In the genomic region with DNA sequence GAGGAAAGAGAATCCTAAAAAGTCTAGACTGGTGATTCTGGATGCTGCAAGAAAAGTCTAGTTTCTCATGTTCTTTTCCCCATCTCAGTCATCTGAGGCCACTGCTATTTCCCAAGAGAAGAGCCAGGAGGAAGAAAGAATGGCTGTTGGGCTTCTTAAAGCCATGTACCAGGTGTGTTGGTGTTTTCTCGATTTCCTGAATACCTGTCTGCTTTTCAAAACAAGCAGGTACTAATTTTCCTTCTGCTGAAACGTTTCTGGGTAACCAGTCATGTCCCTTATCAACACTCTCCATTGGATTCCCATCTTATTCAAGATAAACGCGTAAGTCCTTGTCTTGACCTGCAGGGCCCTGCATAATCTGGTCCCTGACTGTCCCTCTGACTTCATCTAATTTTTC, we compare ENCODE assay signal across 9 cellular contexts. TPM values are rescaled to one million over a fixed set of nuclear protein-coding genes. Genes with fewer than 3 reads are reported as not detected.
DNase-seq lines count a peak whose midpoint lies in the region; ATAC-seq and TF ChIP-seq lines count a peak whose summit lies in the region.
"Had no signal": no experiment of that assay in that cellular context is flagged by ENCODE, and none has a peak within 500 bp of the region (broad histone marks: within the 10 kb centered on the region; RNA-seq: fewer than 3 reads in every experiment).

No MANE protein-coding gene starts in this region.

- no peaks in the 10 kb centered on the region for H3K27me3 Mint-ChIP-seq in activated CD8-positive, alpha-beta memory T cell treated with anti-CD3 and anti-CD28 coated beads, Interleukin-2, amount 10 ng/mL, durations not matched to agents 7 days and 5 days
- no peaks in the 10 kb centered on the region for H3K27me3 Mint-ChIP-seq in WTC11 (ENCODE audit: low read depth)
- no peaks in the 10 kb centered on the region for H3K27me3 Mint-ChIP-seq in stimulated activated naive B cell treated with anti-CD40 and anti-IgM and Interleukin-4, amounts not matched to agents 10 μg/mL and 1 μg/mL and 100 μg/mL, for 72 hours

- peaks cover under 1% of the 10 kb centered on the region for H3K9me3 Mint-ChIP-seq in activated CD8-positive, alpha-beta memory T cell treated with anti-CD3 and anti-CD28 coated beads, Interleukin-2, amount 10 ng/mL, durations not matched to agents 7 days and 5 days (ENCODE audit: low read depth)
- H3K9me3 Mint-ChIP-seq in WTC11 = no peaks in the 10 kb centered on the region
- peaks cover 5 to 6% of the 10 kb centered on the region in 2 donors for H3K9me3 Mint-ChIP-seq in stimulated activated naive B cell treated with anti-CD40 and anti-IgM and Interleukin-4, amounts not matched to agents 10 μg/mL and 1 μg/mL and 100 μg/mL, for 72 hours

- H2AFZ ChIP-seq in hepatocyte = peak overlapping the region; percentile 94

- peaks cover 31% of the 10 kb centered on the region for H3K4me1 Mint-ChIP-seq in activated CD8-positive, alpha-beta memory T cell treated with anti-CD3 and anti-CD28 coated beads, Interleukin-2, amount 10 ng/mL, durations not matched to agents 7 days and 5 days
- peaks cover 14% of the 10 kb centered on the region for H3K4me1 Mint-ChIP-seq in WTC11
- peaks cover 22% of the 10 kb centered on the region in 2 donors for H3K4me1 Mint-ChIP-seq in stimulated activated naive B cell treated with anti-CD40 and anti-IgM and Interleukin-4, amounts not matched to agents 10 μg/mL and 1 μg/mL and 100 μg/mL, for 72 hours

- CTCF ChIA-PET in activated CD8-positive, alpha-beta memory T cell treated with anti-CD3 and anti-CD28 coated beads, Interleukin-2, amount 10 ng/mL, durations not matched to agents 7 days and 5 days (lab: Charles Lee) = interaction anchor here (1.1 kb wide), 1 partner anchor 168 kb away, joined by 3 read pairs; no protein-coding TSS in a partner anchor
- CTCF ChIA-PET in WTC11 (lab: Charles Lee) = no interaction called here

- no peak for ATAC-seq in activated CD8-positive, alpha-beta memory T cell treated with anti-CD3 and anti-CD28 coated beads, Interleukin-2, amount 10 ng/mL, durations not matched to agents 7 days and 5 days
- ATAC-seq in WTC11 = no peak
- no peak for ATAC-seq in stimulated activated naive B cell treated with anti-CD40 and anti-IgM and Interleukin-4, amounts not matched to agents 10 μg/mL and 1 μg/mL and 100 μg/mL, for 72 hours (replicated peaks)
- no peak for ATAC-seq in HG03442 (IDR thresholded peaks at IDR 0.05; ENCODE audit: unreplicated experiment)

- no peaks in the 10 kb centered on the region for H3K9me2 ChIP-seq in hepatocyte (replicated peaks; ENCODE audit: insufficient read depth)

- peak overlapping the region; percentile 94 for H3K27ac Mint-ChIP-seq in activated CD8-positive, alpha-beta memory T cell treated with anti-CD3 and anti-CD28 coated beads, Interleukin-2, amount 10 ng/mL, durations not matched to agents 7 days and 5 days
- H3K27ac Mint-ChIP-seq in WTC11 = no peak overlapping the region
- no peak overlapping the region for H3K27ac Mint-ChIP-seq in stimulated activated naive B cell treated with anti-CD40 and anti-IgM and Interleukin-4, amounts not matched to agents 10 μg/mL and 1 μg/mL and 100 μg/mL, for 72 hours

- H3K27ac ChIP-seq in hepatocyte = no peak overlapping the region

- H3K79me2 ChIP-seq in hepatocyte = peaks cover 43% of the 10 kb centered on the region

- peak overlapping the region; percentile 94 for H3K4me3 Mint-ChIP-seq in activated CD8-positive, alpha-beta memory T cell treated with anti-CD3 and anti-CD28 coated beads, Interleukin-2, amount 10 ng/mL, durations not matched to agents 7 days and 5 days
- peak overlapping the region; percentile 98 for H3K4me3 Mint-ChIP-seq in WTC11
- peak overlapping the region; percentile 84 to 100 for H3K4me3 Mint-ChIP-seq in stimulated activated naive B cell treated with anti-CD40 and anti-IgM and Interleukin-4, amounts not matched to agents 10 μg/mL and 1 μg/mL and 100 μg/mL, for 72 hours

- H3K4me3 ChIP-seq in hepatocyte = peak overlapping the region; percentile 86

- WGBS in hepatocyte (ENCODE audit: low lambda C conversion rate, missing lambda C conversion rate) = 82% methylated on average over 4 of the region's 4 CpGs

- H3K36me3 ChIP-seq in hepatocyte (replicated peaks; ENCODE audit: insufficient read depth, low read depth) = no peaks in the 10 kb centered on the region

- peak overlapping the region; percentile 97 for H3K4me2 ChIP-seq in hepatocyte

- peaks cover 22% of the 10 kb centered on the region for H3K36me3 Mint-ChIP-seq in activated CD8-positive, alpha-beta memory T cell treated with anti-CD3 and anti-CD28 coated beads, Interleukin-2, amount 10 ng/mL, durations not matched to agents 7 days and 5 days
- H3K36me3 Mint-ChIP-seq in WTC11 = peaks cover under 1% of the 10 kb centered on the region; the same call in 1 of the 2 replicates
- peaks cover 12 to 28% of the 10 kb centered on the region in 2 donors for H3K36me3 Mint-ChIP-seq in stimulated activated naive B cell treated with anti-CD40 and anti-IgM and Interleukin-4, amounts not matched to agents 10 μg/mL and 1 μg/mL and 100 μg/mL, for 72 hours

- peaks cover 7% of the 10 kb centered on the region for H3K9me3 ChIP-seq in hepatocyte (ENCODE audit: low read depth)
- H3K9me3 ChIP-seq: thyroid gland had no signal

- no peaks in the 10 kb centered on the region for H4K20me1 ChIP-seq in hepatocyte (ENCODE audit: insufficient read depth, poor library complexity, severe bottlenecking)

- no peaks in the 10 kb centered on the region for H3K27me3 ChIP-seq in hepatocyte
- H3K27me3 ChIP-seq: thyroid gland had no signal

- TF ChIP-seq CTCF in WTC11 (IDR thresholded peaks at IDR 0.05) (no peak), hepatocyte (IDR thresholded peaks at IDR 0.05; ENCODE audit: poor library complexity) (no peak)

- POLR2A ChIA-PET in WTC11 (lab: Charles Lee) = no interaction called here

- no peak for DNase-seq in activated CD8-positive, alpha-beta memory T cell treated with anti-CD3 and anti-CD28 coated beads, Interleukin-2, amount 10 ng/mL, durations not matched to agents 7 days and 5 days
- no peak for DNase-seq in activated CD8-positive, alpha-beta memory T cell treated with anti-CD3 and anti-CD28 coated beads, Interleukin-2, amount 50 U/mL, for 48 hours
- DNase-seq in WTC11 (ENCODE audit: low spot score) (no peak), hepatocyte (ENCODE audit: low spot score) (no peak)
- DNase-seq in stimulated activated naive B cell treated with anti-CD40 and anti-IgM and Interleukin-4, amounts not matched to agents 10 μg/mL and 1 μg/mL and 100 μg/mL, for 72 hours = no peak
- DNase-seq in effector CD8-positive, alpha-beta T cell (lab: John Stamatoyannopoulos, UW) = no peak
- DNase-seq in activated CD8-positive, alpha-beta memory T cell treated with anti-CD3 and anti-CD28 coated beads for 24 hours = no peak
- DNase-seq: thyroid gland had no signal

- peaks cover 11% of the 10 kb centered on the region for H3K4me1 ChIP-seq in hepatocyte (ENCODE audit: insufficient read depth)

TF ChIP-seq in WTC11, 78 proteins besides CTCF, POLR2A, EP300 and RAD21 (continues in another document):
- no peak for TF ChIP-seq NR3C1 (CRISPR knock-in tag; conservative IDR thresholded peaks at IDR 0.05; ENCODE audit: low read depth)
- TF ChIP-seq PRRX2 (CRISPR knock-in tag; IDR thresholded peaks at IDR 0.05) = no peak
- TF ChIP-seq NFYB (CRISPR knock-in tag; conservative IDR thresholded peaks at IDR 0.05; ENCODE audit: low read depth) = no peak
- TF ChIP-seq ZNF121 (CRISPR knock-in tag; IDR thresholded peaks at IDR 0.05) = no peak
- no peak for TF ChIP-seq ATF3 (CRISPR knock-in tag; conservative IDR thresholded peaks at IDR 0.05)
- no peak for TF ChIP-seq NFATC4 (CRISPR knock-in tag; IDR thresholded peaks at IDR 0.05)
- no peak for TF ChIP-seq EMX1 (CRISPR knock-in tag; IDR thresholded peaks at IDR 0.05)
- no peak for TF ChIP-seq OVOL2 (CRISPR knock-in tag; IDR thresholded peaks at IDR 0.05; ENCODE audit: borderline replicate concordance)
- no peak for TF ChIP-seq JAZF1 (CRISPR knock-in tag; IDR thresholded peaks at IDR 0.05)
- TF ChIP-seq KAT7 (CRISPR knock-in tag; IDR thresholded peaks at IDR 0.05; ENCODE audit: borderline replicate concordance) = no peak
- TF ChIP-seq HMGA2 (CRISPR knock-in tag; IDR thresholded peaks at IDR 0.05) = no peak
- no peak for TF ChIP-seq TEAD4 (CRISPR knock-in tag; IDR thresholded peaks at IDR 0.05)
- no peak for TF ChIP-seq TCF7 (CRISPR knock-in tag; IDR thresholded peaks at IDR 0.05; ENCODE audit: low read depth)
- TF ChIP-seq ZNF232 (CRISPR knock-in tag; IDR thresholded peaks at IDR 0.05) = no peak
- no peak for TF ChIP-seq SP1 (CRISPR knock-in tag; conservative IDR thresholded peaks at IDR 0.05)
- TF ChIP-seq GTF2I (CRISPR knock-in tag; conservative IDR thresholded peaks at IDR 0.05) = no peak
- no peak for TF ChIP-seq ZBTB21 (CRISPR knock-in tag; IDR thresholded peaks at IDR 0.05; ENCODE audit: borderline replicate concordance)

RNA-seq across cellular contexts. Expression of gene ZNF570, which starts 1.1 kb away (rescaled TPM):
- total RNA-seq in activated CD8-positive, alpha-beta memory T cell treated with anti-CD3 and anti-CD28 coated beads, Interleukin-2, amount 10 ng/mL, durations not matched to agents 7 days and 5 days = 1 to 10 TPM; 4.1 to 6.0 TPM
- total RNA-seq in WTC11 (2021) (4.7 to 7.2 TPM (median 5.1 TPM) in 3 replicates), hepatocyte (5.1 and 7.4 TPM in 2 replicates)
- 1.2 and 1.8 TPM in 2 replicates for polyA plus RNA-seq in hepatocyte

RNA-seq across cellular contexts. Expression of gene ZNF569, which starts 3.0 kb away (rescaled TPM):
- total RNA-seq in activated CD8-positive, alpha-beta memory T cell treated with anti-CD3 and anti-CD28 coated beads, Interleukin-2, amount 10 ng/mL, durations not matched to agents 7 days and 5 days = 1 to 10 TPM; 5.5 to 6.9 TPM
- total RNA-seq in WTC11 (2021) (12.0 to 15.5 TPM (median 12.9 TPM) in 3 replicates), hepatocyte (5.9 and 7.9 TPM in 2 replicates)
- 2.2 and 3.6 TPM in 2 replicates for polyA plus RNA-seq in hepatocyte

RNA-seq across cellular contexts. Expression of gene ZNF793, which starts 36.5 kb away (rescaled TPM):
- total RNA-seq in activated CD8-positive, alpha-beta memory T cell treated with anti-CD3 and anti-CD28 coated beads, Interleukin-2, amount 10 ng/mL, durations not matched to agents 7 days and 5 days = 1 to 10 TPM; 2.7 to 6.1 TPM
- total RNA-seq in WTC11 (2021) (14.7 to 16.3 TPM (median 15.0 TPM) in 3 replicates), hepatocyte (5.1 and 5.8 TPM in 2 replicates)
- 6.0 and 6.2 TPM in 2 replicates for polyA plus RNA-seq in hepatocyte
